In genomic region chr2:150389487-150389886, GRCh38 we compare ENCODE assay signal across 20 cellular contexts.
"Had no signal": no experiment of that assay in that cellular context is flagged by ENCODE, and none has a peak within 500 bp of the region (broad histone marks: within the 10 kb centered on the region; RNA-seq: fewer than 3 reads in every experiment).

No MANE protein-coding gene starts in this region.

- H3K4me1 ChIP-seq: body of pancreas, right lobe of liver had no signal

- H3K36me3 ChIP-seq: neutrophil, right lobe of liver, stomach, thoracic aorta had no signal

- H3K4me3 ChIP-seq: body of pancreas, right lobe of liver, stomach, thoracic aorta had no signal

- H3K9me3 ChIP-seq: body of pancreas, neutrophil had no signal

- ATAC-seq: activated naive CD8-positive, alpha-beta T cell treated with anti-CD3 and anti-CD28 coated beads, Interleukin-2, amount 50 U/mL, for 24 hours; activated T-cell treated with anti-CD3 and anti-CD28 coated beads, Interleukin-2, amount 50 U/mL, for 72 hours; body of pancreas; naive thymus-derived CD4-positive, alpha-beta T cell; right lobe of liver had no signal

- DNase-seq: activated CD4-positive, alpha-beta memory T cell treated with anti-CD3 and anti-CD28 coated beads, Interleukin-2, amount 10 ng/mL, durations not matched to agents 7 days and 5 days; activated CD4-positive, CD25-positive, alpha-beta regulatory T cell treated with anti-CD3 and anti-CD28 coated beads, Interleukin-2, amount 50 U/mL, for 72 hours; activated CD8-positive, alpha-beta memory T cell treated with anti-CD3 and anti-CD28 coated beads, Interleukin-2, amount 50 U/mL, for 4 hours; activated naive CD4-positive, alpha-beta T cell treated with Interleukin-2 at 50 U/mL for 16 hours; activated naive CD8-positive, alpha-beta T cell treated with anti-CD3 and anti-CD28 coated beads, Interleukin-2, amount 50 U/mL, for 24 hours; activated T-cell treated with anti-CD3 and anti-CD28 coated beads, Interleukin-2, amount 50 U/mL, for 72 hours; body of pancreas; central memory CD4-positive, alpha-beta T cell; cortex of kidney; effector memory CD4-positive, alpha-beta T cell; kidney glomerular epithelial cell; midbrain; naive thymus-derived CD4-positive, alpha-beta T cell; right lobe of liver; stimulated activated CD4-positive, alpha-beta T cell treated with anti-CD3 and anti-CD28 coated beads, Interleukin-12 subunit alpha, Interleukin-12 subunit beta, amount 100 ng/mL, for 4 hours; stimulated activated CD4-positive, alpha-beta T cell treated with anti-CD3 and anti-CD28 coated beads, Interleukin-4, amount 100 ng/mL, for 1 hour; stomach; T-helper 9 cell had no signal

- H3K27me3 ChIP-seq: body of pancreas, neutrophil, right lobe of liver, stomach had no signal

- H3K27ac ChIP-seq: body of pancreas, neutrophil, right lobe of liver, stomach, thoracic aorta had no signal
